ENCODE assay signal across 8 cellular contexts in the genomic region with DNA sequence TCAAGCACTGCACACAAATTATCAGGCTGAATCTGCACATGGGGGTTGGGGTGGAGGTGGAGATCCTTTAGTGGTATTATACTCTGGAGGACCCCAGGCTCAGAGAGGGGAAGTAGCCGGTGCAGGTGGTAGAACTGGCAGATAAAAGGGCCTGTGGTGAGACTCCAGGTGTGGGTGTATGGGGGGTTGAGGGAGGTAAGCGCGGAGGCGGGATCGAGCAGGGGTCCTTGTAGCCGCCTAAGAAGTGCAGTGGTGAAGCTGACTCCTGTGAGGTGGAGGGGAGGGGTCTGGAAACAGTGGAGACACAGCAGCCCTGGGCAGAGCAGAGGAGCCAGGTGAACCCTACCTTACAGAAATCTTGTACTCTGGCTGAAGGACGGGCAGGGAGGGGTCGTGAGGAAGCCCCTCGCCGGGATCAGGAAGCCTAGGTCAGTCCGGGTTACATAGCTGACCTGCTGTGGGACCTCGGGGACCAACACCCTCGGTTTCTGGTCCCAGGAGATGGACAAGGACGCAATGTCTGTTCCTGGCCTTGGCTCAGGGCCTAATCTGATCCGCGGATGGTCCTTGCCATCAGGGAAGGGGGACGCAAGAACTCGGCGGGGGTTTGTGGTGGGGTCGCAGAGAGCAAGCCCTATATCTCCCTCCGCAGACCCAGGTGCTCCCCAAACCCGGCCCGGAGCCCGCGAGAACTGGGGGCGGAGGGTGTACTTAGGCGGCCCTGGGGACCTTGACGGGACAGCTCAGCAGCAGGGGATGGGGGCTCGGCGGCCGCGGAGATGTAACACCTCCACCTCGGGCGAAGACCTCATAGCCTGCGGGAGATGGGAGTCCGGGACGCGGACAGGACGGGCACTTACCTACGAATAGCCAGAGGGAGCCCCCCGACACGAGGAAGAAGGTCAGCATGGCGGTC. TPM values are rescaled to one million over a fixed set of nuclear protein-coding genes. Genes with fewer than 3 reads are reported as not detected.
A peak's percentile ranks its signal among the peaks of the same experiment; 100 is the strongest.
DNase-seq lines count a peak whose midpoint lies in the region; ATAC-seq and TF ChIP-seq lines count a peak whose summit lies in the region.

No MANE protein-coding gene starts in this region.

- H3K27ac ChIP-seq in CD8-positive, alpha-beta memory T cell (ENCODE audit: low read depth, low read length), result no peak overlapping the region
- no peak overlapping the region for H3K27ac ChIP-seq in osteoblast (ENCODE audit: low read depth, low read length)

- H3K4me3 ChIP-seq in CD8-positive, alpha-beta memory T cell (ENCODE audit: low read length), result peak overlapping the region; percentile 27
- H3K4me3 ChIP-seq in epithelial cell of esophagus (ENCODE audit: low read length), result peak overlapping the region; percentile 25
- H3K4me3 ChIP-seq in osteoblast (ENCODE audit: insufficient read depth, low read length), result peak overlapping the region; percentile 64

- no peaks in the 10 kb centered on the region for H3K9me3 Mint-ChIP-seq in CD8-positive, alpha-beta memory T cell
- no peaks in the 10 kb centered on the region for H3K9me3 Mint-ChIP-seq in T-cell

- ATAC-seq in T-cell (replicated peaks in 1 of 4) (peak in 2 of 4 experiments; percentile 25 to 27), GM18861 (IDR thresholded peaks at IDR 0.05; ENCODE audit: unreplicated experiment) (no peak), HG03135 (IDR thresholded peaks at IDR 0.05; ENCODE audit: unreplicated experiment) (no peak)

- no peak overlapping the region for H2AFZ ChIP-seq in osteoblast (ENCODE audit: low read length)

- peaks cover 3% of the 10 kb centered on the region for H3K27me3 ChIP-seq in CD8-positive, alpha-beta memory T cell (ENCODE audit: insufficient read depth, low read length, poor library complexity, severe bottlenecking)
- H3K27me3 ChIP-seq in osteoblast (ENCODE audit: insufficient read depth, low read length), result peaks cover 33% of the 10 kb centered on the region

- H3K79me2 ChIP-seq in osteoblast (ENCODE audit: insufficient read depth, low read length), result no peaks in the 10 kb centered on the region

- H3K27ac Mint-ChIP-seq in CD8-positive, alpha-beta memory T cell, result peak overlapping the region in 7 of 8 donors; percentile 7 to 92 (median 73)
- no peak overlapping the region for H3K27ac Mint-ChIP-seq in T-cell

- peaks cover 7% of the 10 kb centered on the region for H4K20me1 ChIP-seq in osteoblast (ENCODE audit: insufficient read depth, low read length)

- peaks cover 22 to 32% (median 31%) of the 10 kb centered on the region in 3 donors for H3K4me1 Mint-ChIP-seq in CD8-positive, alpha-beta memory T cell
- H3K4me1 Mint-ChIP-seq in T-cell, result peaks cover 28 to 36% (median 29%) of the 10 kb centered on the region in 3 donors

- no peaks in the 10 kb centered on the region for H3K36me3 Mint-ChIP-seq in CD8-positive, alpha-beta memory T cell
- H3K36me3 Mint-ChIP-seq in T-cell, result no peaks in the 10 kb centered on the region

- H3K27me3 Mint-ChIP-seq in CD8-positive, alpha-beta memory T cell, result peaks cover 9 to 22% of the 10 kb centered on the region in 2 donors
- peaks cover 8 to 24% of the 10 kb centered on the region in 2 donors for H3K27me3 Mint-ChIP-seq in T-cell

- POLR2A ChIA-PET in CD8-positive, alpha-beta memory T cell (lab: Charles Lee), result interaction anchor here (0.6 to 1.1 kb wide), 2 partner anchors 10 to 464 kb away, joined by 3 to 5 read pairs; no protein-coding TSS in a partner anchor
- POLR2A ChIA-PET in T-cell (lab: Charles Lee), result interaction anchor here in 1 of 2 donors (0.5 kb wide), 1 partner anchor 464 kb away, joined by 3 read pairs; no protein-coding TSS in a partner anchor

- no peak for TF ChIP-seq CTCF in epithelial cell of esophagus (IDR thresholded peaks at IDR 0.05; ENCODE audit: insufficient read depth, low read depth, low read length, missing control alignments)
- TF ChIP-seq CTCF in osteoblast (IDR thresholded peaks at IDR 0.05; ENCODE audit: extremely low read depth, low read depth, low read length), result no peak

- CTCF ChIA-PET in CD8-positive, alpha-beta memory T cell (lab: Charles Lee), result interaction anchor here (1.0 to 13.3 kb wide), 5 partner anchors 12 to 487 kb away, joined by 3 to 157 read pairs (median 4); no protein-coding TSS in a partner anchor
- CTCF ChIA-PET in T-cell (lab: Charles Lee), result interaction anchor here (0.5 to 7.4 kb wide), 5 partner anchors 10 to 422 kb away, joined by 3 to 169 read pairs (median 5); no protein-coding TSS in a partner anchor

- peak overlapping the region; percentile 43 for H3K4me2 ChIP-seq in osteoblast (ENCODE audit: insufficient read depth, low read length)

- DNase-seq in CD8-positive, alpha-beta memory T cell, result peak in 1 of 5 donors; percentile 6
- peak in 3 of 34 experiments; percentile 5 to 22 (median 13) for DNase-seq in T-cell
- DNase-seq in epithelial cell of esophagus (ENCODE audit: low read depth), result no peak
- DNase-seq in osteoblast (ENCODE audit: insufficient read length, low spot score, missing footprints), result peak; percentile 68
- no peak for DNase-seq in stimulated activated naive CD4-positive, alpha-beta T cell treated with Interleukin-2 at 50 U/mL for 16 hours (lab: John Stamatoyannopoulos, UW)
- no peak for DNase-seq in AG20443 (ENCODE audit: low spot score)

- no peaks in the 10 kb centered on the region for H3K9me3 ChIP-seq in CD8-positive, alpha-beta memory T cell (ENCODE audit: low read length)
- no peaks in the 10 kb centered on the region for H3K9me3 ChIP-seq in osteoblast (ENCODE audit: low read depth, low read length)

- peaks cover 11% of the 10 kb centered on the region for H3K4me1 ChIP-seq in CD8-positive, alpha-beta memory T cell (ENCODE audit: insufficient read depth, low read length)
- no peaks in the 10 kb centered on the region for H3K4me1 ChIP-seq in osteoblast (ENCODE audit: insufficient read depth, low read length)

- H3K36me3 ChIP-seq in CD8-positive, alpha-beta memory T cell (ENCODE audit: insufficient read depth, low read length), result no peaks in the 10 kb centered on the region
- H3K36me3 ChIP-seq in osteoblast (ENCODE audit: insufficient read depth, low read length), result no peaks in the 10 kb centered on the region

- H3K4me3 Mint-ChIP-seq in CD8-positive, alpha-beta memory T cell, result peak overlapping the region; percentile 75 to 92 (median 79)
- peak overlapping the region; percentile 76 to 84 (median 76) for H3K4me3 Mint-ChIP-seq in T-cell

RNA-seq across cellular contexts. Expression of a gene that starts 0.6 kb away (rescaled TPM):
- total RNA-seq in CD8-positive, alpha-beta memory T cell, result 10 to 100 TPM; 21.8 to 22.7 TPM
- polyA plus RNA-seq in CD8-positive, alpha-beta memory T cell, result 20.7 TPM
- total RNA-seq in T-cell (10 to 100 TPM; 23.7 to 42.9 (median 27.8) TPM), osteoblast (not detected in 2 replicates)

RNA-seq across cellular contexts. Expression of a gene that starts 49.6 kb away (rescaled TPM):
- 10 to 100 TPM; 69.7 to 71.9 TPM for total RNA-seq in CD8-positive, alpha-beta memory T cell
- not detected for polyA plus RNA-seq in CD8-positive, alpha-beta memory T cell
- total RNA-seq in T-cell, result not detected
- not detected in 2 replicates for total RNA-seq in osteoblast

Comparison
In these comparisons a context has a peak if more than half of its experiments do, and no peak if none do; other contexts are left out.
1. H3K27ac Mint-ChIP-seq: peak in CD8-positive, alpha-beta memory T cell (7 of 8); none in T-cell (0 of 2).
2. RNA of a gene that starts 0.6 kb away (total RNA-seq): 23.7 to 42.9 TPM in T-cell and 21.8 to 22.7 TPM in CD8-positive, alpha-beta memory T cell; not detected in osteoblast; every median in the first group is over 10 times any median in the second.
3. RNA of a gene that starts 49.6 kb away (total RNA-seq): 69.7 to 71.9 TPM in CD8-positive, alpha-beta memory T cell; not detected in T-cell and not detected in osteoblast; every median in the first group is over 10 times any median in the second.
4. Peak in every context shown above with its lines, with median percentiles within 50 percentile points of each other: H3K4me3 ChIP-seq.